ENCODE assay signal across 17 cellular contexts in the genomic region with DNA sequence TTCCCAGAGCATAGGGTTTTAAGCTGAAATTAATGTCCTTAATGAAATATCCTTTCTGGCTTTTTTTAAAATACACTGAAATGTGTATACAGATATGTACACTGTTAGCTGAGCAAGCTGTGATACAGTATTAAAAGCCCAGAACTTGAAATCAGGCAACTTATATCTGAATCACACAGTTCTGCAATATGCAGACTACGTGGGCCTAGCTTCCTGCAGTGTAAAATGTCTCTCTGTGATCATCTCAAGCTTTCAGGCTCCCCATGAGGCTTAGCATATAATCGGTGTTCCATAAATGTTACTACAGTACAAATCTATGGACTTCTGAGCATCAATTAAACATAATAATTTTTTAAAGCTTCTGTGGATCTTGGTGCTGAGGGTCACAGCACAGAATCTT. TPM values are rescaled to one million over a fixed set of nuclear protein-coding genes. Genes with fewer than 3 reads are reported as not detected.
DNase-seq lines count a peak whose midpoint lies in the region; ATAC-seq and TF ChIP-seq lines count a peak whose summit lies in the region.
"Had no signal": no experiment of that assay in that cellular context is flagged by ENCODE, and none has a peak within 500 bp of the region (broad histone marks: within the 10 kb centered on the region; RNA-seq: fewer than 3 reads in every experiment).

No MANE protein-coding gene starts in this region.

- no peaks in the 10 kb centered on the region for H3K36me3 ChIP-seq in SK-N-SH (replicated peaks in 1 of 2; ENCODE audit: control insufficient read depth in 1 of 2, insufficient read depth in 2 of 2, low read length in 1 of 2)
- no peaks in the 10 kb centered on the region for H3K36me3 ChIP-seq in HCT116 (ENCODE audit: control insufficient read depth in 1 of 2, insufficient read depth in 2 of 2, low read length in 2 of 2)
- H3K36me3 ChIP-seq in osteoblast (ENCODE audit: insufficient read depth, low read length): no peaks in the 10 kb centered on the region
- H3K36me3 ChIP-seq: prostate gland had no signal

- H3K27ac ChIP-seq in SK-N-SH (ENCODE audit: low read depth in 2 of 2, low read length in 1 of 2): no peak overlapping the region; a peak in 1 of 4 replicates
- no peak overlapping the region for H3K27ac ChIP-seq in HCT116 (ENCODE audit: low read depth, low read length)
- peak overlapping the region; percentile 64 for H3K27ac ChIP-seq in osteoblast (ENCODE audit: low read depth, low read length)
- H3K27ac ChIP-seq: prostate gland had no signal

- TF ChIP-seq RAD21 in SK-N-SH (IDR thresholded peaks at IDR 0.05; ENCODE audit: low read length): no peak
- no peak for TF ChIP-seq RAD21 in HCT116 (IDR thresholded peaks at IDR 0.05; ENCODE audit: low read depth)

- H3K9me3 Mint-ChIP-seq in activated T-helper 17 cell treated with anti-CD3 and anti-CD28 coated beads, Interleukin-2, amount 50 U/mL, for 72 hours: no peaks in the 10 kb centered on the region
- H3K9me3 Mint-ChIP-seq: naive B cell, type B pancreatic cell had no signal

- no peaks in the 10 kb centered on the region for H3K9me2 ChIP-seq in SK-N-SH
- no peaks in the 10 kb centered on the region for H3K9me2 ChIP-seq in HCT116 (ENCODE audit: insufficient read depth)

- no peaks in the 10 kb centered on the region; the same call in 1 of the 2 replicates for H3K27me3 ChIP-seq in SK-N-SH (ENCODE audit: insufficient read depth)
- H3K27me3 ChIP-seq in HCT116 (ENCODE audit: insufficient read depth, low read length): peaks cover 15% of the 10 kb centered on the region
- H3K27me3 ChIP-seq in osteoblast (ENCODE audit: insufficient read depth, low read length): no peaks in the 10 kb centered on the region

- WGBS in SK-N-SH (ENCODE audit: low lambda C conversion rate): 84% methylated on average over 2 of the region's 2 CpGs

- peak overlapping the region; percentile 65 for H3K4me2 ChIP-seq in SK-N-SH
- H3K4me2 ChIP-seq in HCT116 (ENCODE audit: low read length): peak overlapping the region; percentile 35; the same call in 1 of the 2 replicates
- peak overlapping the region; percentile 70 for H3K4me2 ChIP-seq in osteoblast (ENCODE audit: insufficient read depth, low read length)

- H3K4me3 ChIP-seq in SK-N-SH (ENCODE audit: low read depth in 2 of 2, low read length in 1 of 2) (no peak overlapping the region), HCT116 (replicated peaks in 1 of 2; ENCODE audit: low read depth in 1 of 2, low read length in 2 of 2) (no peak overlapping the region), osteoblast (ENCODE audit: insufficient read depth, low read length) (peak overlapping the region; percentile 11)
- H3K4me3 ChIP-seq: prostate gland had no signal

- no peak for ATAC-seq in SK-N-SH treated with all-trans-retinoic acid at 6 μM for 48 hours
- ATAC-seq in HCT116: no peak
- ATAC-seq in activated T-helper 17 cell treated with anti-CD3 and anti-CD28 coated beads, Interleukin-2, amount 50 U/mL, for 72 hours (replicated peaks): peak; percentile 59
- no peak for ATAC-seq in HG02938 (IDR thresholded peaks at IDR 0.05; ENCODE audit: unreplicated experiment)

- no peak for TF ChIP-seq POLR2A in HCT116 (IDR thresholded peaks at IDR 0.05; ENCODE audit: borderline replicate concordance, extremely low read depth, insufficient read depth, insufficient read length)

- no peak overlapping the region for H3K9ac ChIP-seq in SK-N-SH
- H3K9ac ChIP-seq in HCT116 (ENCODE audit: low read length): no peak overlapping the region

- intact Hi-C loops in HCT116 (cut with micrococcal nuclease): no loop called here

- H3K4me3 Mint-ChIP-seq in activated T-helper 17 cell treated with anti-CD3 and anti-CD28 coated beads, Interleukin-2, amount 50 U/mL, for 72 hours: peak overlapping the region; percentile 76
- H3K4me3 Mint-ChIP-seq: naive B cell, type B pancreatic cell had no signal

- TF ChIP-seq CTCF in SK-N-SH (IDR thresholded peaks at IDR 0.05): no peak
- no peak for TF ChIP-seq CTCF in HCT116 (IDR thresholded peaks at IDR 0.05 in 2 of 3, conservative IDR thresholded peaks at IDR 0.05 in 1 of 3; ENCODE audit: borderline replicate concordance in 1 of 3, insufficient read depth in 1 of 3, low read depth in 2 of 3, low read length in 2 of 3)
- no peak for TF ChIP-seq CTCF in osteoblast (IDR thresholded peaks at IDR 0.05; ENCODE audit: extremely low read depth, low read depth, low read length)

- H3K36me3 Mint-ChIP-seq in activated T-helper 17 cell treated with anti-CD3 and anti-CD28 coated beads, Interleukin-2, amount 50 U/mL, for 72 hours (ENCODE audit: low read depth): no peaks in the 10 kb centered on the region
- H3K36me3 Mint-ChIP-seq: type B pancreatic cell had no signal

- peak overlapping the region; percentile 92 for H3K27ac Mint-ChIP-seq in activated T-helper 17 cell treated with anti-CD3 and anti-CD28 coated beads, Interleukin-2, amount 50 U/mL, for 72 hours
- H3K27ac Mint-ChIP-seq: naive B cell, type B pancreatic cell had no signal

- H3F3A ChIP-seq in SK-N-SH (replicated peaks; ENCODE audit: insufficient read depth): peaks cover 3% of the 10 kb centered on the region

- DNase-seq in SK-N-SH (no peak), HCT116 (ENCODE audit: low read depth, low spot score) (no peak), osteoblast (ENCODE audit: insufficient read length, low spot score, missing footprints) (no peak), retina (no peak), dedifferentiated amniotic fluid mesenchymal stem cell (ENCODE audit: extremely low spot score) (no peak)
- DNase-seq: 8988T, dermis blood vessel endothelial cell, KBM-7, naive B cell, NCI-H1417 treated with DMSO at 0.1 percent for 48 hours, NCI-H446 had no signal

- CTCF ChIA-PET in SK-N-SH (lab: Yijun Ruan, JAX): interaction anchor here (1.2 kb wide), 1 partner anchor 14 kb away, joined by 3 read pairs; no protein-coding TSS in a partner anchor
- CTCF ChIA-PET in HCT116 (lab: Charles Lee): no interaction called here

- BruUV-seq in HCT116 (replicated peaks; lab: Mats Ljungman, UMichigan): no TSS peak

- peaks cover 0 to 4% of the 10 kb centered on the region in 2 experiments; a peak in 1 of 4 replicates for H3K4me1 ChIP-seq in SK-N-SH (ENCODE audit: control insufficient read depth in 1 of 2, insufficient read depth in 2 of 2, low read depth in 1 of 2, low read length in 1 of 2)
- peaks cover 0 to 11% of the 10 kb centered on the region in 2 experiments; a peak in 2 of 4 replicates for H3K4me1 ChIP-seq in HCT116 (ENCODE audit: control insufficient read depth in 1 of 2, insufficient read depth in 2 of 2, low read length in 2 of 2)
- H3K4me1 ChIP-seq in osteoblast (ENCODE audit: insufficient read depth, low read length): peaks cover 17% of the 10 kb centered on the region
- H3K4me1 ChIP-seq: prostate gland had no signal

- H3K9me3 ChIP-seq in SK-N-SH (no peaks in the 10 kb centered on the region), HCT116 (ENCODE audit: control insufficient read depth in 1 of 2, insufficient read depth in 1 of 2, low read depth in 1 of 2, low read length in 2 of 2) (no peaks in the 10 kb centered on the region), osteoblast (ENCODE audit: low read depth, low read length) (no peaks in the 10 kb centered on the region)
- H3K9me3 ChIP-seq: prostate gland had no signal

- no peak for TF ChIP-seq EP300 in SK-N-SH (IDR thresholded peaks at IDR 0.05; ENCODE audit: borderline replicate concordance in 1 of 2, low read depth in 1 of 2, low read length in 1 of 2)

- H2AFZ ChIP-seq in SK-N-SH (ENCODE audit: low read depth): peak overlapping the region; percentile 49; the same call in 1 of the 2 replicates
- no peak overlapping the region for H2AFZ ChIP-seq in HCT116 (ENCODE audit: low read depth, low read length, poor library complexity, severe bottlenecking)
- peak overlapping the region; percentile 92 for H2AFZ ChIP-seq in osteoblast (ENCODE audit: low read length)

- H3K79me2 ChIP-seq in SK-N-SH (ENCODE audit: insufficient read depth) (no peaks in the 10 kb centered on the region), HCT116 (ENCODE audit: insufficient read depth, low read length) (no peaks in the 10 kb centered on the region), osteoblast (ENCODE audit: insufficient read depth, low read length) (no peaks in the 10 kb centered on the region)

- POLR2A ChIA-PET in SK-N-SH (lab: Yijun Ruan, JAX) (no interaction called here), HCT116 (lab: Charles Lee) (no interaction called here)

- RAD21 ChIA-PET in HCT116 (lab: Charles Lee; ENCODE audit: low non-redundant PET in 1 of 2, low total read pairs in 2 of 2, uncharacterized antibody in 2 of 2, unreplicated experiment in 2 of 2): no interaction called here

- peaks cover 22% of the 10 kb centered on the region for H3K27me3 Mint-ChIP-seq in activated T-helper 17 cell treated with anti-CD3 and anti-CD28 coated beads, Interleukin-2, amount 50 U/mL, for 72 hours

- peaks cover 20% of the 10 kb centered on the region for H3K4me1 Mint-ChIP-seq in activated T-helper 17 cell treated with anti-CD3 and anti-CD28 coated beads, Interleukin-2, amount 50 U/mL, for 72 hours
- H3K4me1 Mint-ChIP-seq: naive B cell had no signal

- H4K20me1 ChIP-seq in SK-N-SH (ENCODE audit: insufficient read depth): no peaks in the 10 kb centered on the region
- H4K20me1 ChIP-seq in HCT116 (ENCODE audit: insufficient read depth): no peaks in the 10 kb centered on the region
- no peaks in the 10 kb centered on the region for H4K20me1 ChIP-seq in osteoblast (ENCODE audit: insufficient read depth, low read length)

TF ChIP-seq in SK-N-SH, 30 proteins besides CTCF, POLR2A, EP300 and RAD21 (continues in another document):
- TF ChIP-seq TEAD4 (IDR thresholded peaks at IDR 0.05; ENCODE audit: borderline replicate concordance, insufficient read depth) (no peak), ELF1 (IDR thresholded peaks at IDR 0.05) (no peak)

TF ChIP-seq in SK-N-SH treated with all-trans-retinoic acid at 6 μM for 48 hours, 23 proteins besides CTCF, POLR2A, EP300 and RAD21 (continues in another document):
- no peak for TF ChIP-seq ZC3H10 (CRISPR knock-in tag; IDR thresholded peaks at IDR 0.05)
- no peak for TF ChIP-seq ZFP30 (CRISPR knock-in tag; IDR thresholded peaks at IDR 0.05)

RNA-seq across cellular contexts. Expression of a gene that starts 8.2 kb away (rescaled TPM):
- 0.62 and 0.70 TPM in 2 replicates for polyA plus RNA-seq in SK-N-SH (2012; rRNA removed)
- polyA plus RNA-seq in SK-N-SH (2012; cell fraction: cytosol; rRNA removed): 0.40 and 0.54 TPM in 2 replicates
- 1.9 and 2.1 TPM in 2 replicates for polyA plus RNA-seq in SK-N-SH (2012; cell fraction: nucleus; rRNA removed)
- 1.1 TPM for total RNA-seq in HCT116 (2021; ENCODE audit: unreplicated experiment)
- polyA plus RNA-seq in HCT116 (2012): 0.25 and 0.46 TPM in 2 replicates
- total RNA-seq in activated T-helper 17 cell treated with anti-CD3 and anti-CD28 coated beads, Interleukin-2, amount 50 U/mL, for 72 hours: 1 to 10 TPM in 1 of 2 donors, under 1 TPM in 1; 0.35 to 2.6 TPM
- total RNA-seq in osteoblast: 0.29 and 0.36 TPM in 2 replicates
- total RNA-seq: G401 had no signal

RNA-seq across cellular contexts. Expression of a gene that starts 8.9 kb away (rescaled TPM):
- 27.6 and 41.1 TPM in 2 replicates for polyA plus RNA-seq in SK-N-SH (2012; rRNA removed)
- 39.1 and 39.6 TPM in 2 replicates for polyA plus RNA-seq in SK-N-SH (2012; cell fraction: cytosol; rRNA removed)
- 17.8 and 38.1 TPM in 2 replicates for polyA plus RNA-seq in SK-N-SH (2012; cell fraction: nucleus; rRNA removed)
- 33.3 TPM for total RNA-seq in HCT116 (2021; ENCODE audit: unreplicated experiment)
- polyA plus RNA-seq in HCT116 (2012): 22.1 and 26.6 TPM in 2 replicates
- 10 to 100 TPM; 60.7 to 70.9 TPM for total RNA-seq in activated T-helper 17 cell treated with anti-CD3 and anti-CD28 coated beads, Interleukin-2, amount 50 U/mL, for 72 hours
- 11.8 and 15.6 TPM in 2 replicates for total RNA-seq in osteoblast
